ENCODE assay signal across 10 cellular contexts in the genomic region with DNA sequence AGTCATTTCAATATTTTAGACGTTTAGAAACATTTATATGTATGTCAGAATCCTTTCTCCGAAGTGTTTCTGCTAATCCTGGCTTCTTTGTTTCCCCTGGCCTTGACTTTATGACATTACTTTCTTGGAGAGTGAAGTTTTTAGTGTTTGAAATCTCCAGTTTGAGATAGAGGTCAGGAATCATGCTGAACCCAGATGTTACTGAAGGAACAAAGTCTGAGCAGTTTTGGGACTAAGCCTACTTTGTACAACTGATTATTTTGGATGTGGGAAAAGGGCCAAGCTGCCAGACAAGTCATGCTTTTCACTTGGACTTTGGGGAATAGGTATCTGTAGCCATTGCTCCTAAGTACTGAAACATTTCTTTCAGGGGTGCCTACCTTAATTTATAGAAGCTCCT. TPM values are rescaled to one million over a fixed set of nuclear protein-coding genes. Genes with fewer than 3 reads are reported as not detected.
DNase-seq lines count a peak whose midpoint lies in the region; ATAC-seq and TF ChIP-seq lines count a peak whose summit lies in the region.
"Had no signal": no experiment of that assay in that cellular context is flagged by ENCODE, and none has a peak within 500 bp of the region (broad histone marks: within the 10 kb centered on the region; RNA-seq: fewer than 3 reads in every experiment).

No MANE protein-coding gene starts in this region.

- ATAC-seq in HG03108 (IDR thresholded peaks at IDR 0.05; ENCODE audit: unreplicated experiment) (no peak), T-helper 17 cell (no peak)
- ATAC-seq: activated CD8-positive, alpha-beta memory T cell treated with anti-CD3 and anti-CD28 coated beads, Interleukin-2, amount 10 ng/mL, durations not matched to agents 7 days and 5 days had no signal

- H3K9me3 ChIP-seq in HUES64 (ENCODE audit: insufficient read depth, low read depth, low read length) (no peaks in the 10 kb centered on the region), muscle layer of duodenum (ENCODE audit: control insufficient read depth in 1 of 2, low read length in 2 of 2) (no peaks in the 10 kb centered on the region), T-helper 17 cell (ENCODE audit: control insufficient read depth, low read length, poor library complexity, severe bottlenecking) (no peaks in the 10 kb centered on the region)

- H3K27ac Mint-ChIP-seq in T-helper 17 cell = no peak overlapping the region
- H3K27ac Mint-ChIP-seq: activated CD8-positive, alpha-beta memory T cell treated with anti-CD3 and anti-CD28 coated beads, Interleukin-2, amount 10 ng/mL, durations not matched to agents 7 days and 5 days had no signal

- H3K36me3 ChIP-seq in HUES64 (ENCODE audit: insufficient read depth, low read length) (no peaks in the 10 kb centered on the region), muscle layer of duodenum (ENCODE audit: control insufficient read depth in 1 of 2, insufficient read depth in 2 of 2, low read length in 2 of 2) (no peaks in the 10 kb centered on the region)

- DNase-seq in dorsolateral prefrontal cortex = no peak
- no peak for DNase-seq in NCI-H2107 (lab: John Stamatoyannopoulos, UW)
- no peak for DNase-seq in T-helper 17 cell
- DNase-seq in stimulated activated CD4-positive, alpha-beta T cell treated with anti-CD3 and anti-CD28 coated beads, Interleukin-12 subunit alpha, Interleukin-12 subunit beta, amount 100 ng/mL, for 4 hours = no peak
- DNase-seq: activated CD8-positive, alpha-beta memory T cell treated with anti-CD3 and anti-CD28 coated beads, Interleukin-2, amount 10 ng/mL, durations not matched to agents 7 days and 5 days had no signal

- H3K27me3 Mint-ChIP-seq in T-helper 17 cell = peaks cover 8% of the 10 kb centered on the region

- H3K4me3 Mint-ChIP-seq in T-helper 17 cell = no peak overlapping the region
- H3K4me3 Mint-ChIP-seq: activated CD8-positive, alpha-beta memory T cell treated with anti-CD3 and anti-CD28 coated beads, Interleukin-2, amount 10 ng/mL, durations not matched to agents 7 days and 5 days had no signal

- H3K9ac ChIP-seq in HUES64 (ENCODE audit: low read depth, low read length) = peak overlapping the region; percentile 6; the same call in 1 of the 2 replicates

- TF ChIP-seq CTCF in 22Rv1 (IDR thresholded peaks at IDR 0.05) (no peak), dorsolateral prefrontal cortex (IDR thresholded peaks at IDR 0.05 in 54 of 56, conservative IDR thresholded peaks at IDR 0.05 in 2 of 56; ENCODE audit: low read depth in 1 of 56, partially characterized antibody in 56 of 56) (no peak)

- H3K36me3 Mint-ChIP-seq in T-helper 17 cell (ENCODE audit: low read depth) = peaks cover 5% of the 10 kb centered on the region
- H3K36me3 Mint-ChIP-seq: activated CD8-positive, alpha-beta memory T cell treated with anti-CD3 and anti-CD28 coated beads, Interleukin-2, amount 10 ng/mL, durations not matched to agents 7 days and 5 days had no signal

- H3K4me1 ChIP-seq in HUES64 (ENCODE audit: insufficient read depth, low read length) (peaks cover 36% of the 10 kb centered on the region), muscle layer of duodenum (ENCODE audit: control insufficient read depth in 1 of 2, insufficient read depth in 2 of 2, low read length in 2 of 2) (peaks cover 9 to 30% of the 10 kb centered on the region in 2 donors)

- WGBS in HUES64 = 55% methylated on average over 2 of the region's 2 CpGs

- H3K4me3 ChIP-seq in HUES64 (ENCODE audit: low read length) = peak overlapping the region; percentile 72; the same call in 1 of the 2 replicates
- peak overlapping the region in 54 of 59 donors; percentile 1 to 79 (median 64) for H3K4me3 ChIP-seq in dorsolateral prefrontal cortex
- peak overlapping the region; percentile 75 to 88 for H3K4me3 ChIP-seq in muscle layer of duodenum (ENCODE audit: low read depth in 1 of 2, low read length in 2 of 2)

- peaks cover 26% of the 10 kb centered on the region for H3K4me1 Mint-ChIP-seq in T-helper 17 cell

- intact Hi-C loops in dorsolateral prefrontal cortex (cut with DNase I) = no loop called here

- peaks cover 16% of the 10 kb centered on the region; the same call in 1 of the 2 replicates for H3K27me3 ChIP-seq in HUES64 (ENCODE audit: insufficient read depth, low read length)
- peaks cover 0 to 24% (median 0%) of the 10 kb centered on the region in 45 donors for H3K27me3 ChIP-seq in dorsolateral prefrontal cortex
- no peaks in the 10 kb centered on the region for H3K27me3 ChIP-seq in muscle layer of duodenum (ENCODE audit: low read depth, low read length)

- H3K27ac ChIP-seq in 22Rv1 (peak overlapping the region; percentile 93), HUES64 (ENCODE audit: low read depth, low read length) (no peak overlapping the region; the same call in 1 of the 2 replicates), dorsolateral prefrontal cortex (peak overlapping the region in 31 of 59 donors; percentile 9 to 78 (median 43)), muscle layer of duodenum (ENCODE audit: low read length) (peak overlapping the region; percentile 89)

RNA-seq across cellular contexts. Expression of gene RNF144B, which starts 2.3 kb away (rescaled TPM):
- 1.6 TPM for polyA plus RNA-seq in HUES64 (2013, experiment 1 of 2)
- 1.1 TPM for polyA plus RNA-seq in HUES64 (2013, experiment 2 of 2)
- total RNA-seq in dorsolateral prefrontal cortex (10 to 100 TPM in 75 of 120 experiments, 1 to 10 TPM in 45; 4.7 to 33.9 (median 11.0) TPM), T-helper 17 cell (1 to 10 TPM; 2.3 to 4.6 TPM)
- total RNA-seq: RPMI7951 had no signal
